Comparison of ENCODE assay signal across 1 cellular context in genomic region chr5:139644646-139645494, GRCh38.
TF ChIP-seq lines count a peak whose summit lies in the region.

No MANE protein-coding gene starts in this region.

TF ChIP-seq in H1, 55 proteins besides CTCF, POLR2A, EP300 and RAD21:
- TF ChIP-seq YY1 (IDR thresholded peaks at IDR 0.05; ENCODE audit: low read depth, low read length): no peak
- no peak for TF ChIP-seq RNF2 (IDR thresholded peaks at IDR 0.05; ENCODE audit: borderline replicate concordance, low read depth, low read length, missing control alignments, poor library complexity, severe bottlenecking)
- TF ChIP-seq NRF1 (IDR thresholded peaks at IDR 0.05; ENCODE audit: low read depth, low read length): no peak
- no peak for TF ChIP-seq SAP30 (IDR thresholded peaks at IDR 0.05; ENCODE audit: insufficient read depth, insufficient replicate concordance, low read length)
- no peak for TF ChIP-seq SP2 (IDR thresholded peaks at IDR 0.05; ENCODE audit: low read length)
- no peak for TF ChIP-seq RBBP5 (IDR thresholded peaks at IDR 0.05; ENCODE audit: borderline replicate concordance, low read depth, low read length)
- no peak for TF ChIP-seq SIX5 (IDR thresholded peaks at IDR 0.05; ENCODE audit: low read depth, low read length)
- no peak for TF ChIP-seq SRF (IDR thresholded peaks at IDR 0.05; ENCODE audit: low read depth, low read length)
- TF ChIP-seq EGR1 (IDR thresholded peaks at IDR 0.05; ENCODE audit: borderline replicate concordance, low read depth, low read length): no peak
